In genomic region chr12:57839996-57840395, GRCh38 we compare ENCODE assay signal across 12 cellular contexts. TPM values are rescaled to one million over a fixed set of nuclear protein-coding genes. Genes with fewer than 3 reads are reported as not detected.
DNase-seq lines count a peak whose midpoint lies in the region; ATAC-seq, FAIRE-seq and TF ChIP-seq lines count a peak whose summit lies in the region.
"Had no signal": no experiment of that assay in that cellular context is flagged by ENCODE, and none has a peak within 500 bp of the region (broad histone marks: within the 10 kb centered on the region; RNA-seq: fewer than 3 reads in every experiment).

No MANE protein-coding gene starts in this region.

- CTCF ChIA-PET in A549 (lab: Yijun Ruan, JAX), result interaction anchor here (0.7 to 12.2 kb wide), 4 partner anchors 8 to 71 kb away, joined by 4 to 122 read pairs (median 34); no protein-coding TSS in a partner anchor

- H3K36me3 Mint-ChIP-seq in IgD-negative memory B cell (peaks cover 1% of the 10 kb centered on the region), natural killer cell (no peaks in the 10 kb centered on the region)

- TF ChIP-seq POLR2A in A549 (IDR thresholded peaks at IDR 0.05; ENCODE audit: low read length), result no peak

- H3K27me3 Mint-ChIP-seq in IgD-negative memory B cell, result no peaks in the 10 kb centered on the region
- H3K27me3 Mint-ChIP-seq in natural killer cell (ENCODE audit: low read depth in 2 of 2), result no peaks in the 10 kb centered on the region
- H3K27me3 Mint-ChIP-seq: activated CD4-positive, alpha-beta T cell treated with anti-CD3 and anti-CD28 coated beads, Interleukin-2, amount 10 ng/mL, durations not matched to agents 24 days and 14 days had no signal

- H3K4me1 ChIP-seq in A549 (peaks cover 66% of the 10 kb centered on the region), Karpas-422 (ENCODE audit: low read length) (peaks cover 40% of the 10 kb centered on the region)

- POLR2A ChIA-PET in A549 (lab: Yijun Ruan, JAX), result no interaction called here

- WGBS in A549 (ENCODE audit: missing lambda C conversion rate), result 83% methylated on average over 4 of the region's 5 CpGs

- H3K9me3 ChIP-seq in A549 (no peaks in the 10 kb centered on the region), Karpas-422 (ENCODE audit: low read length) (no peaks in the 10 kb centered on the region)

- H3K9me3 Mint-ChIP-seq in IgD-negative memory B cell, result no peaks in the 10 kb centered on the region
- H3K9me3 Mint-ChIP-seq in natural killer cell, result no peaks in the 10 kb centered on the region
- H3K9me3 Mint-ChIP-seq: activated CD4-positive, alpha-beta T cell treated with anti-CD3 and anti-CD28 coated beads, Interleukin-2, amount 10 ng/mL, durations not matched to agents 24 days and 14 days had no signal

- no peaks in the 10 kb centered on the region for H3K79me2 ChIP-seq in Karpas-422 (ENCODE audit: low read length)

- H3K4me3 ChIP-seq in A549 (no peak overlapping the region), astrocyte of the cerebellum (ENCODE audit: low read depth, low read length) (peak overlapping the region; percentile 8), Karpas-422 (ENCODE audit: low read length) (no peak overlapping the region)

- H3K9me2 ChIP-seq in Karpas-422 (replicated peaks; ENCODE audit: insufficient read depth, low read length), result no peaks in the 10 kb centered on the region

- TF ChIP-seq CTCF in A549 (IDR thresholded peaks at IDR 0.05), result no peak
- TF ChIP-seq CTCF in astrocyte of the cerebellum (IDR thresholded peaks at IDR 0.05; ENCODE audit: low read depth, low read length, missing control alignments), result no peak
- no peak for TF ChIP-seq CTCF in natural killer cell (IDR thresholded peaks at IDR 0.05)

- H3K9ac ChIP-seq in Karpas-422 (ENCODE audit: low read length), result no peak overlapping the region

- H2AFZ ChIP-seq in Karpas-422 (ENCODE audit: low read length), result no peak overlapping the region

- TF ChIP-seq EP300 in A549 (IDR thresholded peaks at IDR 0.05), result no peak

- no peaks in the 10 kb centered on the region for H3K27me3 ChIP-seq in Karpas-422 (ENCODE audit: low read length)

- H3K4me2 ChIP-seq in A549, result no peak overlapping the region
- no peak overlapping the region for H3K4me2 ChIP-seq in Karpas-422 (ENCODE audit: low read depth, low read length, poor library complexity, severe bottlenecking)

- H3K27ac ChIP-seq in A549, result no peak overlapping the region
- H3K27ac ChIP-seq in Karpas-422 (ENCODE audit: low read length), result no peak overlapping the region

- H3K4me1 Mint-ChIP-seq in IgD-negative memory B cell (peaks cover 78 to 86% (median 86%) of the 10 kb centered on the region in 3 donors), natural killer cell (peaks cover 90 to 95% of the 10 kb centered on the region in 2 donors)

- intact Hi-C loops in natural killer cell (cut with micrococcal nuclease), result no loop called here

- H4K20me1 ChIP-seq in Karpas-422 (ENCODE audit: insufficient read depth, low read depth, low read length), result peaks cover 42% of the 10 kb centered on the region; the same call in 1 of the 2 replicates

- ATAC-seq in A549, result no peak
- ATAC-seq in natural killer cell, result no peak

- DNase-seq in A549 (ENCODE audit: low read depth in 1 of 2, low spot score in 1 of 2) (no peak), astrocyte of the cerebellum (ENCODE audit: low read depth) (no peak), natural killer cell (no peak), NCI-H524 (lab: John Stamatoyannopoulos, UW) (no peak), Karpas-422 (no peak), inferior parietal cortex (ENCODE audit: extremely low spot score) (no peak), pons (ENCODE audit: low spot score) (no peak)
- DNase-seq: activated CD4-positive, alpha-beta T cell treated with anti-CD3 and anti-CD28 coated beads, Interleukin-2, amount 10 ng/mL, durations not matched to agents 24 days and 14 days; cortex of kidney; KBM-7; stimulated activated CD4-positive, alpha-beta T cell treated with anti-CD3 and anti-CD28 coated beads, Interleukin-15, amount 100 ng/mL, for 24 hours had no signal

- FAIRE-seq in A549 (lab: Jason Lieb, UNC), result no peak

- in situ Hi-C loops in astrocyte of the cerebellum (cut with HindIII; ENCODE audit: low sequenced_read_pairs), result no loop called here

- no peak for TF ChIP-seq RAD21 in A549 (conservative IDR thresholded peaks at IDR 0.05 in 1 of 2, IDR thresholded peaks at IDR 0.05 in 1 of 2)

- H3K27ac Mint-ChIP-seq in IgD-negative memory B cell (peak overlapping the region; percentile 91 to 95 (median 92)), natural killer cell (peak overlapping the region; percentile 85 to 95)

- H3K36me3 ChIP-seq in Karpas-422 (ENCODE audit: insufficient read depth, low read length), result no peaks in the 10 kb centered on the region

- H3K4me3 Mint-ChIP-seq in IgD-negative memory B cell (peak overlapping the region in 2 of 4 donors; percentile 79 to 85), natural killer cell (no peak overlapping the region)

TF ChIP-seq in A549, 52 proteins besides CTCF, POLR2A, EP300 and RAD21:
- TF ChIP-seq MAFK (IDR thresholded peaks at IDR 0.05; ENCODE audit: partially characterized antibody) (peak; percentile 83), BHLHE40 (IDR thresholded peaks at IDR 0.05; ENCODE audit: low read depth, low read length) (no peak)

RNA-seq across cellular contexts. Expression of gene CTDSP2, which starts 6.5 kb away (rescaled TPM):
- polyA plus RNA-seq in A549 (2011; rRNA removed) (87.7 and 114 TPM in 2 replicates), A549 (2017; fragmentation: RNase III; extraction: RNeasy Plus Mini Kit Qiagen cat#74134 plus additional on column Dnase treatment) (26.1 to 34.5 TPM (median 31.3 TPM) in 3 replicates), IgD-negative memory B cell (44.6 TPM)
- 61.9 and 67.6 TPM in 2 replicates for polyA plus RNA-seq in A549 (2012; cell fraction: cytosol; rRNA removed)
- 45.2 and 53.4 TPM in 2 replicates for polyA plus RNA-seq in A549 (2012; cell fraction: nucleus; rRNA removed)
- polyA minus RNA-seq in A549 (2011; rRNA and poly(A)+ RNA removed), result 127 and 135 TPM in 2 replicates
- total RNA-seq in natural killer cell, result 100 to 1,000 TPM in 2 of 3 donors, 10 to 100 TPM in 1; 93.8 to 135 (median 123) TPM
- 10.9 and 14.2 TPM in 2 replicates for total RNA-seq in Karpas-422 (2014; rRNA removed; shearing (Covaris generic); ENCODE audit: low replicate concordance)

RNA-seq across cellular contexts. Expression of gene AVIL, which starts 21.5 kb away (rescaled TPM):
- 0.99 and 1.1 TPM in 2 replicates for polyA plus RNA-seq in A549 (2011; rRNA removed)
- polyA plus RNA-seq in A549 (2012; cell fraction: cytosol; rRNA removed), result 0.20 and 0.30 TPM in 2 replicates
- 1.2 and 1.5 TPM in 2 replicates for polyA plus RNA-seq in A549 (2012; cell fraction: nucleus; rRNA removed)
- 0.33 to 1.1 TPM (median 0.53 TPM) in 3 replicates for polyA plus RNA-seq in A549 (2017; fragmentation: RNase III; extraction: RNeasy Plus Mini Kit Qiagen cat#74134 plus additional on column Dnase treatment)
- 0.37 and 0.63 TPM in 2 replicates for polyA minus RNA-seq in A549 (2011; rRNA and poly(A)+ RNA removed)
- 0.19 TPM for polyA plus RNA-seq in IgD-negative memory B cell
- 1 to 10 TPM in 2 of 3 donors, under 1 TPM in 1; 0.45 to 2.2 (median 1.3) TPM for total RNA-seq in natural killer cell
- 1.7 TPM in 1 of 2 replicates, not detected in the other for total RNA-seq in Karpas-422 (2014; rRNA removed; shearing (Covaris generic); ENCODE audit: low replicate concordance)

RNA-seq across cellular contexts. Expression of gene TSFM, which starts 57.4 kb away (rescaled TPM):
- polyA plus RNA-seq in A549 (2011; rRNA removed), result 31.7 and 39.9 TPM in 2 replicates
- polyA plus RNA-seq in A549 (2012; cell fraction: cytosol; rRNA removed), result 46.6 and 47.7 TPM in 2 replicates
- polyA plus RNA-seq in A549 (2012; cell fraction: nucleus; rRNA removed), result 31.5 and 36.9 TPM in 2 replicates
- polyA plus RNA-seq in A549 (2017; fragmentation: RNase III; extraction: RNeasy Plus Mini Kit Qiagen cat#74134 plus additional on column Dnase treatment), result 56.6 to 60.2 TPM (median 59.2 TPM) in 3 replicates
- polyA minus RNA-seq in A549 (2011; rRNA and poly(A)+ RNA removed), result 11.0 and 11.2 TPM in 2 replicates
- polyA plus RNA-seq in IgD-negative memory B cell, result 27.1 TPM
- 10 to 100 TPM; 17.6 to 19.7 (median 17.7) TPM for total RNA-seq in natural killer cell
- 40.7 and 57.1 TPM in 2 replicates for total RNA-seq in Karpas-422 (2014; rRNA removed; shearing (Covaris generic); ENCODE audit: low replicate concordance)
